Comparison of ENCODE assay signal across 20 cellular contexts in genomic region chr3:178455966-178456365, GRCh38.
"Had no signal": no experiment of that assay in that cellular context is flagged by ENCODE, and none has a peak within 500 bp of the region (broad histone marks: within the 10 kb centered on the region; RNA-seq: fewer than 3 reads in every experiment).

No MANE protein-coding gene starts in this region.

- ATAC-seq: esophagus mucosa; naive thymus-derived CD8-positive, alpha-beta T cell; sciatic nerve; stimulated activated naive B cell treated with anti-CD40 and anti-IgM and Interleukin-4, amounts not matched to agents 10 μg/mL and 1 μg/mL and 100 μg/mL, for 72 hours had no signal

- H3K36me3 Mint-ChIP-seq: naive thymus-derived CD8-positive, alpha-beta T cell; stimulated activated naive B cell treated with anti-CD40 and anti-IgM and Interleukin-4, amounts not matched to agents 10 μg/mL and 1 μg/mL and 100 μg/mL, for 72 hours had no signal

- H3K4me1 ChIP-seq: testis had no signal

- H3K36me3 ChIP-seq: heart right ventricle, spleen, tibial nerve had no signal

- H3K4me1 Mint-ChIP-seq: naive thymus-derived CD8-positive, alpha-beta T cell; stimulated activated naive B cell treated with anti-CD40 and anti-IgM and Interleukin-4, amounts not matched to agents 10 μg/mL and 1 μg/mL and 100 μg/mL, for 72 hours; stimulated activated naive CD8-positive, alpha-beta T cell treated with anti-CD3 and anti-CD28 coated beads, Interleukin-15, amount 100 ng/mL, for 72 hours had no signal

- H3K27ac Mint-ChIP-seq: naive thymus-derived CD8-positive, alpha-beta T cell; stimulated activated naive B cell treated with anti-CD40 and anti-IgM and Interleukin-4, amounts not matched to agents 10 μg/mL and 1 μg/mL and 100 μg/mL, for 72 hours had no signal

- H3K27me3 ChIP-seq: heart right ventricle, spleen, testis, tibial nerve had no signal

- H3K9me3 Mint-ChIP-seq: naive thymus-derived CD8-positive, alpha-beta T cell; neural crest cell; stimulated activated naive B cell treated with anti-CD40 and anti-IgM and Interleukin-4, amounts not matched to agents 10 μg/mL and 1 μg/mL and 100 μg/mL, for 72 hours; stimulated activated naive CD8-positive, alpha-beta T cell treated with anti-CD3 and anti-CD28 coated beads, Interleukin-15, amount 100 ng/mL, for 72 hours had no signal

- H3K4me3 Mint-ChIP-seq: naive thymus-derived CD8-positive, alpha-beta T cell; neural crest cell; stimulated activated naive B cell treated with anti-CD40 and anti-IgM and Interleukin-4, amounts not matched to agents 10 μg/mL and 1 μg/mL and 100 μg/mL, for 72 hours; stimulated activated naive CD8-positive, alpha-beta T cell treated with anti-CD3 and anti-CD28 coated beads, Interleukin-15, amount 100 ng/mL, for 72 hours had no signal

- H3K27ac ChIP-seq: spleen, testis, tibial nerve had no signal

- H3K4me3 ChIP-seq: heart right ventricle, lung, spleen, testis, tibial nerve had no signal

- DNase-seq: effector memory CD4-positive, alpha-beta T cell; heart right ventricle; hypothalamus; islet precursor cell; left ventricle myocardium superior; mesendoderm; naive thymus-derived CD8-positive, alpha-beta T cell; posterior cingulate gyrus; spleen; stimulated activated CD4-positive, alpha-beta T cell treated with anti-CD3 and anti-CD28 coated beads, Interleukin-15, amount 100 ng/mL, for 24 hours; stimulated activated CD4-positive, alpha-beta T cell treated with anti-CD3 and anti-CD28 coated beads, Interleukin-1b, Interleukin-23, amount 100 ng/mL, for 48 hours; stimulated activated CD4-positive, alpha-beta T cell treated with anti-CD3 and anti-CD28 coated beads, Interleukin-4, amount 100 ng/mL, for 24 hours; stimulated activated naive B cell treated with anti-CD40 and anti-IgM and Interleukin-4, amounts not matched to agents 10 μg/mL and 1 μg/mL and 100 μg/mL, for 72 hours; stimulated activated naive CD8-positive, alpha-beta T cell treated with anti-CD3 and anti-CD28 coated beads, Interleukin-15, amount 100 ng/mL, for 72 hours; testis had no signal

- H3K9me3 ChIP-seq: heart right ventricle, spleen, testis, tibial nerve had no signal
